8 cellular contexts compared by ENCODE assay signal in genomic region chr11:57116654-57117053, GRCh38.
DNase-seq lines count a peak whose midpoint lies in the region; ATAC-seq and TF ChIP-seq lines count a peak whose summit lies in the region.

No MANE protein-coding gene starts in this region.

- in situ Hi-C loops in astrocyte of the spinal cord (cut with HindIII; ENCODE audit: low sequenced_read_pairs): no loop called here

- ATAC-seq in GM21737 (IDR thresholded peaks at IDR 0.05; ENCODE audit: unreplicated experiment) (peak; percentile 54), GM21381 (IDR thresholded peaks at IDR 0.05; ENCODE audit: unreplicated experiment) (no peak)

- no peak overlapping the region for H3K4me3 ChIP-seq in astrocyte of the spinal cord (ENCODE audit: low read depth, low read length)

- peak; percentile 48 for TF ChIP-seq CTCF in astrocyte of the spinal cord (IDR thresholded peaks at IDR 0.05; ENCODE audit: low read depth, low read length)

- DNase-seq in GDM1 (lab: John Stamatoyannopoulos, UW) (peak; percentile 4), NCI-H1694 treated with DMSO at 0.1 percent for 48 hours (lab: John Stamatoyannopoulos, UW) (peak; percentile 2), astrocyte of the spinal cord (ENCODE audit: low read depth, low spot score) (peak; percentile 53), kidney glomerular epithelial cell (lab: John Stamatoyannopoulos, UW) (peak; percentile 41)
- no peak for DNase-seq in activated naive CD4-positive, alpha-beta T cell treated with anti-CD3 and anti-CD28 coated beads, Interleukin-2, amount 50 U/mL, for 16 hours
- no peak for DNase-seq in stimulated activated CD4-positive, alpha-beta T cell treated with anti-CD3 and anti-CD28 coated beads, Interleukin-12 subunit alpha, Interleukin-12 subunit beta, amount 100 ng/mL, for 4 hours

Comparison
In these comparisons a context has a peak if more than half of its experiments do, and no peak if none do; other contexts are left out.
1. DNase-seq: peak in GDM1 (single experiment), NCI-H1694 treated with DMSO at 0.1 percent for 48 hours (single experiment), astrocyte of the spinal cord (single experiment) and kidney glomerular epithelial cell (single experiment); none in activated naive CD4-positive, alpha-beta T cell treated with anti-CD3 and anti-CD28 coated beads, Interleukin-2, amount 50 U/mL, for 16 hours (single experiment) and stimulated activated CD4-positive, alpha-beta T cell treated with anti-CD3 and anti-CD28 coated beads, Interleukin-12 subunit alpha, Interleukin-12 subunit beta, amount 100 ng/mL, for 4 hours (single experiment).